8 cellular contexts compared by ENCODE assay signal in genomic region chr9:37784640-37785483, GRCh38. TPM values are rescaled to one million over a fixed set of nuclear protein-coding genes. Genes with fewer than 3 reads are reported as not detected.
DNase-seq lines count a peak whose midpoint lies in the region; ATAC-seq lines count a peak whose summit lies in the region.

EXOSC3 (minus strand) TSS chr9:37785064; CDS start chr9:37785044, 20 bp downstream.

- DNase-seq in AG20443 (ENCODE audit: low spot score) (peak; percentile 93), NCI-H345 treated with DMSO at 0.1 percent for 48 hours (lab: John Stamatoyannopoulos, UW; ENCODE audit: unreplicated experiment) (peak; percentile 77), cerebellum (ENCODE audit: low spot score) (peak; percentile 87), kidney glomerular epithelial cell (lab: John Stamatoyannopoulos, UW) (peak; percentile 87)
- DNase-seq in activated CD4-positive, CD25-positive, alpha-beta regulatory T cell treated with anti-CD3 and anti-CD28 coated beads, Interleukin-2, amount 50 U/mL, for 72 hours: peak; percentile 87
- peak; percentile 71 to 84 (median 82) for DNase-seq in stimulated activated CD4-positive, alpha-beta T cell treated with anti-CD3 and anti-CD28 coated beads, Interleukin-1b, Interleukin-23, amount 100 ng/mL, for 24 hours (ENCODE audit: low read depth in 4 of 4, low spot score in 1 of 4)

- ATAC-seq in GM19023 (IDR thresholded peaks at IDR 0.05; ENCODE audit: unreplicated experiment): peak; percentile 95
- ATAC-seq in HG03280 (IDR thresholded peaks at IDR 0.05; ENCODE audit: unreplicated experiment): peak; percentile 88

RNA-seq across cellular contexts. Expression of gene EXOSC3, which starts in this region (rescaled TPM):
- total RNA-seq in cerebellum: 81.1 TPM

Comparison
In these comparisons a context has a peak if more than half of its experiments do, and no peak if none do; other contexts are left out.
1. Peak in every context shown above with its lines: DNase-seq and ATAC-seq.